In genomic region chr13:91399189-91400093, GRCh38 we compare ENCODE assay signal across 8 cellular contexts. TPM values are rescaled to one million over a fixed set of nuclear protein-coding genes. Genes with fewer than 3 reads are reported as not detected.
DNase-seq lines count a peak whose midpoint lies in the region; ATAC-seq, FAIRE-seq and TF ChIP-seq lines count a peak whose summit lies in the region.

No MANE protein-coding gene starts in this region.

- WGBS in upper lobe of left lung, 2 donors: 32% methylated on average over 19 to 37 of the region's 45 CpGs

- H3K4me1 ChIP-seq in adipocyte (ENCODE audit: control insufficient read depth, insufficient read depth, low read length) (peaks cover 9% of the 10 kb centered on the region), upper lobe of left lung (peaks cover 12 to 17% (median 16%) of the 10 kb centered on the region in 4 donors)

- H3K9me3 Mint-ChIP-seq in memory B cell: no peaks in the 10 kb centered on the region

- H3K9ac ChIP-seq in adipocyte (ENCODE audit: low read length): no peak overlapping the region

- peak; percentile 16 for ATAC-seq in HG02798 (IDR thresholded peaks at IDR 0.05; ENCODE audit: poor library complexity, unreplicated experiment)
- ATAC-seq in memory B cell (ENCODE audit: low read depth): peak; percentile 13
- ATAC-seq in upper lobe of left lung (ENCODE audit: low FRiP score in 2 of 2): peak; percentile 43 to 51

- peak overlapping the region; percentile 84 for H3K4me3 Mint-ChIP-seq in memory B cell

- H3K27me3 ChIP-seq in adipocyte (replicated peaks; ENCODE audit: control insufficient read depth, insufficient read depth, low read length): peaks cover 58% of the 10 kb centered on the region
- H3K27me3 ChIP-seq in upper lobe of left lung: peaks cover 0 to 12% (median 5%) of the 10 kb centered on the region in 4 donors

- H3K36me3 ChIP-seq in adipocyte (ENCODE audit: control insufficient read depth, insufficient read depth, low read length, severe bottlenecking): no peaks in the 10 kb centered on the region
- H3K36me3 ChIP-seq in upper lobe of left lung: no peaks in the 10 kb centered on the region

- no peak for DNase-seq in GM12891 (ENCODE audit: insufficient read length, low spot score)
- DNase-seq in adipocyte (ENCODE audit: low read depth): no peak
- DNase-seq in memory B cell (ENCODE audit: low spot score in 2 of 2): peak in 1 of 2 donors; percentile 24
- no peak for DNase-seq in upper lobe of left lung
- no peak for DNase-seq in COLO829 (ENCODE audit: low spot score)
- DNase-seq in HuH-7 (ENCODE audit: low spot score): no peak
- no peak for DNase-seq in stimulated activated CD4-positive, alpha-beta T cell treated with anti-CD3 and anti-CD28 coated beads, Interleukin-12 subunit alpha, Interleukin-12 subunit beta, amount 100 ng/mL, for 4 hours

- peak; percentile 88 for FAIRE-seq in GM12891 (lab: Jason Lieb, UNC)

- no peak for TF ChIP-seq POLR2A in GM12891 (IDR thresholded peaks at IDR 0.05; ENCODE audit: low read depth, low read length)
- TF ChIP-seq POLR2A in upper lobe of left lung (IDR thresholded peaks at IDR 0.05): no peak

- H3K4me3 ChIP-seq in adipocyte (ENCODE audit: low read length): peak overlapping the region; percentile 76
- H3K4me3 ChIP-seq in upper lobe of left lung: peak overlapping the region; percentile 38 to 58 (median 51)

- H3K27ac ChIP-seq in upper lobe of left lung: peak overlapping the region in 1 of 4 donors; percentile 45

- H3K9me3 ChIP-seq in adipocyte (ENCODE audit: control insufficient read depth, low read length) (no peaks in the 10 kb centered on the region), upper lobe of left lung (no peaks in the 10 kb centered on the region)

- no peak for TF ChIP-seq CTCF in upper lobe of left lung (IDR thresholded peaks at IDR 0.05)

- no peaks in the 10 kb centered on the region for H3K36me3 Mint-ChIP-seq in memory B cell

- no peak for TF ChIP-seq EP300 in upper lobe of left lung (IDR thresholded peaks at IDR 0.05)

- peaks cover 5% of the 10 kb centered on the region for H3K27me3 Mint-ChIP-seq in memory B cell

- H3K4me1 Mint-ChIP-seq in memory B cell: peaks cover 18% of the 10 kb centered on the region

- H3K27ac Mint-ChIP-seq in memory B cell: no peak overlapping the region

TF ChIP-seq in GM12891, 5 proteins besides CTCF, POLR2A, EP300 and RAD21:
- no peak for TF ChIP-seq TAF1 (IDR thresholded peaks at IDR 0.05; ENCODE audit: low read depth, low read length)
- TF ChIP-seq SPI1 (IDR thresholded peaks at IDR 0.05; ENCODE audit: low read depth, low read length): no peak
- TF ChIP-seq POLR2AphosphoS5 (IDR thresholded peaks at IDR 0.05; ENCODE audit: low read depth, low read length): no peak
- TF ChIP-seq PAX5 (IDR thresholded peaks at IDR 0.05; ENCODE audit: insufficient read depth, low read length, severe bottlenecking): no peak
- no peak for TF ChIP-seq POU2F2 (IDR thresholded peaks at IDR 0.05; ENCODE audit: low read depth, low read length)

RNA-seq across cellular contexts. Expression of gene GPC5, which starts 1.0 kb away (rescaled TPM):
- polyA plus RNA-seq in GM12891 (2012; ENCODE audit: low read depth, missing spikeins): 3.6 TPM
- total RNA-seq in upper lobe of left lung: 10 to 100 TPM in 4 of 6 donors, 1 to 10 TPM in 2; 7.6 to 51.4 (median 12.8) TPM

RNA-seq across cellular contexts. Expression of gene MIR17HG, which starts 52.0 kb away (rescaled TPM):
- polyA plus RNA-seq in GM12891 (2012; ENCODE audit: low read depth, missing spikeins): 2.8 TPM
- total RNA-seq in upper lobe of left lung: 1 to 10 TPM in 5 of 6 donors, not detected in 1; 3.1 to 4.5 (median 4.2) TPM
